11 cellular contexts compared by ENCODE assay signal in the genomic region with DNA sequence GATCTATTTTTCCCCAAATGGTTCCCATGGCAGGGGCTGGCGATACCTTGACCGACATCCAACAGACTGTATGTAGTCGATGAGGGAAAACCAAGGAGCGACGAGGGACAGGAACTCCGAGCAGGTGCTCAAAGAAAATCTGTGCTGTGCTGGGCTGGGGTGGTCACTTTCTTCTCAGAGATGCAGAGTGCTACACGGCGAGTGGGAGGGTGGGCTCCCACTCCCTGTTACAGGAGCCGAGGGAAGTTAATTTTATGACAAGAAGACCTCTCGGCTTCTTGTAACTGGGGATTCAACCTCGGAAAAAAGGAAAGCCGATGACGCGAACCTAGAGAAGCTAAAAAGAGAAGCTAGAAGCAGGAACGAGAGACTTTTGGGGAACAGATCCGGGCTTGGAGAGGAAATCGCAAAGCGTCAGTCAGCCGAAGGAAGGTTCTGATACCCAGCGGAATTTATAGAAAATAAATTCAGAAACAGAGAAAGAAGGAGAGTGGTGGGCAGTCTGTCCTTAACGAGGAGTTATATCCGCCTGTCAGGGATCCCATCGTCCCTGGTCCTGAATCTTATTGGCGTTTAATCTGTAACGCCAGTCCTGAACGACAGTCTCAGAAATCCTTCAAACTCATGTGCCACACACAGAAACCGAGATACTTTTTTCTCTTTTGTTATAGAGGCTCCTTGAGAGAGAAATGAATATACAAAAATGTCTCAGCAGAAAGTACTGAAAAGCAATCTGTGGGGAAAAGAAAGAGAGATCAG.
DNase-seq lines count a peak whose midpoint lies in the region; ATAC-seq, FAIRE-seq and TF ChIP-seq lines count a peak whose summit lies in the region.
"Had no signal": no experiment of that assay in that cellular context is flagged by ENCODE, and none has a peak within 500 bp of the region (broad histone marks: within the 10 kb centered on the region; RNA-seq: fewer than 3 reads in every experiment).

No MANE protein-coding gene starts in this region.

- H3K79me2 ChIP-seq in HepG2 (ENCODE audit: insufficient read depth, low read length) (no peaks in the 10 kb centered on the region), astrocyte (ENCODE audit: insufficient read depth, low read length) (no peaks in the 10 kb centered on the region)

- BruUV-seq in HepG2 (replicated peaks; lab: Mats Ljungman, UMichigan) = no TSS peak

- CTCF ChIA-PET in HepG2 (lab: Yijun Ruan, JAX; ENCODE audit: low intra/inter-chr PET ratio, low total read pairs) = no interaction called here

- TF ChIP-seq RAD21 in HepG2 (CRISPR knock-in tag; IDR thresholded peaks at IDR 0.05) = no peak

- TF ChIP-seq POLR2A in HepG2 (IDR thresholded peaks at IDR 0.05; ENCODE audit: insufficient read depth in 1 of 2, low read depth in 2 of 2, low read length in 2 of 2) (no peak), right lobe of liver (IDR thresholded peaks at IDR 0.05) (no peak)

- H3K27me3 ChIP-seq in HepG2 (ENCODE audit: control insufficient read depth in 1 of 2, insufficient read depth in 2 of 2, low read length in 2 of 2) = peaks cover 0 to 20% of the 10 kb centered on the region in 2 experiments; a peak in 2 of 5 replicates
- peaks cover 0 to 9% of the 10 kb centered on the region in 2 donors for H3K27me3 ChIP-seq in right lobe of liver
- peaks cover 3% of the 10 kb centered on the region for H3K27me3 ChIP-seq in astrocyte (ENCODE audit: insufficient read depth, low read length)

- H3K36me3 Mint-ChIP-seq in astrocyte (ENCODE audit: low read depth, unreplicated experiment) = no peaks in the 10 kb centered on the region
- H3K36me3 Mint-ChIP-seq: CD8-positive, alpha-beta T cell had no signal

- H3K4me1 ChIP-seq in HepG2 (ENCODE audit: insufficient read depth, low read length) (peaks cover 23% of the 10 kb centered on the region; the same call in 1 of the 2 replicates), right lobe of liver (no peaks in the 10 kb centered on the region), astrocyte (ENCODE audit: insufficient read depth, low read length) (no peaks in the 10 kb centered on the region)
- H3K4me1 ChIP-seq: prostate gland had no signal

- ATAC-seq in HepG2 (peak; percentile 55), right lobe of liver (no peak), GM19023 (IDR thresholded peaks at IDR 0.05; ENCODE audit: unreplicated experiment) (no peak)
- ATAC-seq: CD8-positive, alpha-beta T cell had no signal

- H4K20me1 ChIP-seq in HepG2 (ENCODE audit: insufficient read depth, low read length) (no peaks in the 10 kb centered on the region), astrocyte (ENCODE audit: insufficient read depth, low read length) (no peaks in the 10 kb centered on the region)

- H2AFZ ChIP-seq in HepG2 (ENCODE audit: low read length) (peak overlapping the region; percentile 8), astrocyte (ENCODE audit: low read depth, low read length) (no peak overlapping the region)

- TF ChIP-seq CTCF in HepG2 (CRISPR knock-in tag; IDR thresholded peaks at IDR 0.05) = no peak
- no peak for TF ChIP-seq CTCF in right lobe of liver (IDR thresholded peaks at IDR 0.05)
- TF ChIP-seq CTCF in astrocyte (IDR thresholded peaks at IDR 0.05; ENCODE audit: insufficient read depth, low read depth, low read length) = no peak

- H3K9me3 ChIP-seq in HepG2 (ENCODE audit: low read length) (peaks cover 12% of the 10 kb centered on the region), right lobe of liver (no peaks in the 10 kb centered on the region), astrocyte (ENCODE audit: insufficient read depth, low read depth, low read length) (peaks cover 2% of the 10 kb centered on the region)
- H3K9me3 ChIP-seq: prostate gland had no signal

- peaks cover 30% of the 10 kb centered on the region for H3K27me3 Mint-ChIP-seq in astrocyte (ENCODE audit: low read depth, unreplicated experiment)

- peak overlapping the region; percentile 86 for H3K27ac Mint-ChIP-seq in astrocyte (ENCODE audit: unreplicated experiment)
- H3K27ac Mint-ChIP-seq: CD8-positive, alpha-beta T cell had no signal

- TF ChIP-seq EP300 in HepG2 (IDR thresholded peaks at IDR 0.05; ENCODE audit: low read depth in 2 of 2, low read length in 2 of 2) (no peak), HepG2 (CRISPR knock-in tag; IDR thresholded peaks at IDR 0.05; ENCODE audit: borderline replicate concordance) (no peak)

- in situ Hi-C loops in HepG2 (cut with HindIII; ENCODE audit: extremely low pct_ligation_motif_present, low pct_unique_long_range_greater_than_20kb) = no loop called here

- POLR2A ChIA-PET in HepG2 (lab: Yijun Ruan, JAX) = no interaction called here

- H3K4me2 ChIP-seq in HepG2 (ENCODE audit: low read depth, low read length) (peak overlapping the region; percentile 59), astrocyte (ENCODE audit: low read length) (peak overlapping the region; percentile 23)

- no peak overlapping the region for H3K9ac ChIP-seq in HepG2 (ENCODE audit: insufficient read depth, low read depth, low read length)
- H3K9ac ChIP-seq in astrocyte (ENCODE audit: low read length) = no peak overlapping the region

- H3K36me3 ChIP-seq in HepG2 (replicated peaks in 1 of 2; ENCODE audit: control insufficient read depth in 1 of 2, insufficient read depth in 2 of 2, low read length in 2 of 2) (no peaks in the 10 kb centered on the region), right lobe of liver (no peaks in the 10 kb centered on the region), astrocyte (ENCODE audit: insufficient read depth, low read length) (no peaks in the 10 kb centered on the region)
- H3K36me3 ChIP-seq: prostate gland had no signal

- H3K9me3 Mint-ChIP-seq in astrocyte (ENCODE audit: unreplicated experiment) = peaks cover 3% of the 10 kb centered on the region

- intact Hi-C loops in HepG2 (cut with micrococcal nuclease; ENCODE audit: unreplicated experiment) = no loop called here
- intact Hi-C loops in right lobe of liver (cut with DNase I) = no loop called here

- no peak for FAIRE-seq in HepG2 (lab: Jason Lieb, UNC)
- no peak for FAIRE-seq in astrocyte (lab: Jason Lieb, UNC)
- FAIRE-seq in urothelium cell line (lab: Jason Lieb, UNC) = no peak

- no peak for DNase-seq in HepG2 (ENCODE audit: low spot score)
- DNase-seq in right lobe of liver = no peak
- no peak for DNase-seq in astrocyte (ENCODE audit: low read depth)
- DNase-seq in inferior parietal cortex (ENCODE audit: extremely low spot score) = peak; percentile 0
- DNase-seq in urothelium cell line (ENCODE audit: low spot score) = peak; percentile 4
- no peak for DNase-seq in DMS153 treated with DMSO at 0.1 percent for 48 hours (lab: John Stamatoyannopoulos, UW; ENCODE audit: unreplicated experiment)
- no peak for DNase-seq in DMS53 treated with DMSO at 0.1 percent for 48 hours (lab: John Stamatoyannopoulos, UW; ENCODE audit: unreplicated experiment)
- DNase-seq: CD8-positive, alpha-beta T cell; NCI-H1694 had no signal

- 40% methylated on average over 27 of the region's 27 CpGs for WGBS in HepG2 (ENCODE audit: low lambda C conversion rate)
- 4% methylated on average over 27 of the region's 27 CpGs for WGBS in right lobe of liver (ENCODE audit: insufficient coverage, low coverage, low lambda C conversion rate, missing lambda C conversion rate)

- H3K4me3 Mint-ChIP-seq in astrocyte (ENCODE audit: unreplicated experiment) = peak overlapping the region; percentile 90
- H3K4me3 Mint-ChIP-seq: CD8-positive, alpha-beta T cell had no signal

- H3K27ac ChIP-seq in HepG2 (ENCODE audit: extremely low read length, insufficient read depth, low read length) (no peak overlapping the region), right lobe of liver (no peak overlapping the region), astrocyte (ENCODE audit: low read depth, low read length) (no peak overlapping the region)
- H3K27ac ChIP-seq: prostate gland had no signal

- H3K4me3 ChIP-seq in HepG2 (replicated peaks in 1 of 3; ENCODE audit: insufficient read depth in 1 of 3, low read depth in 2 of 3, low read length in 3 of 3) (peak overlapping the region in 1 of 3 experiments; percentile 46; a peak in 2 of 6 replicates), right lobe of liver (no peak overlapping the region), astrocyte (ENCODE audit: insufficient read depth, low read depth, low read length) (no peak overlapping the region)
- H3K4me3 ChIP-seq: prostate gland had no signal

- peaks cover 7% of the 10 kb centered on the region for H3K4me1 Mint-ChIP-seq in astrocyte (ENCODE audit: low read depth, unreplicated experiment)

TF ChIP-seq in HepG2, 621 proteins besides CTCF, POLR2A, EP300 and RAD21:
- TF ChIP-seq TARDBP (CRISPR knock-in tag; IDR thresholded peaks at IDR 0.05) = no peak
- TF ChIP-seq ZNF598 (CRISPR knock-in tag; IDR thresholded peaks at IDR 0.05; ENCODE audit: borderline replicate concordance) = no peak
- TF ChIP-seq ZBTB42 (CRISPR knock-in tag; IDR thresholded peaks at IDR 0.05) = no peak
- no peak for TF ChIP-seq ZNF549 (CRISPR knock-in tag; IDR thresholded peaks at IDR 0.05)
- TF ChIP-seq ZNF274 (CRISPR knock-in tag; IDR thresholded peaks at IDR 0.05) = no peak
- no peak for TF ChIP-seq ZNF326 (CRISPR knock-in tag; IDR thresholded peaks at IDR 0.05; ENCODE audit: borderline replicate concordance)

Comparison
In these comparisons a context has a peak if more than half of its experiments do, and no peak if none do; other contexts are left out.
1. DNase-seq: peak in inferior parietal cortex (single experiment) and urothelium cell line (single experiment); none in HepG2 (single experiment), right lobe of liver (0 of 3), astrocyte (single experiment), DMS153 treated with DMSO at 0.1 percent for 48 hours (single experiment) and DMS53 treated with DMSO at 0.1 percent for 48 hours (single experiment).